Comparison of ENCODE assay signal across 2 cellular contexts in genomic region chr4:140253556-140254027, GRCh38.
TF ChIP-seq lines count a peak whose summit lies in the region.

No MANE protein-coding gene starts in this region.

TF ChIP-seq in SK-N-SH, 30 proteins besides CTCF, POLR2A, EP300 and RAD21 (continued from another document):
- TF ChIP-seq YY1 (IDR thresholded peaks at IDR 0.05; ENCODE audit: low read depth) (no peak), GABPA (IDR thresholded peaks at IDR 0.05; ENCODE audit: low read depth) (no peak), RCOR1 (IDR thresholded peaks at IDR 0.05; ENCODE audit: low read length) (no peak), JUND (IDR thresholded peaks at IDR 0.05) (no peak), EZH2phosphoT487 (IDR thresholded peaks at IDR 0.05; ENCODE audit: borderline replicate concordance, low read depth) (no peak), RXRA (IDR thresholded peaks at IDR 0.05; ENCODE audit: borderline replicate concordance, low read depth) (no peak), CHD2 (IDR thresholded peaks at IDR 0.05; ENCODE audit: low read length, partially characterized antibody) (no peak), MAX (IDR thresholded peaks at IDR 0.05; ENCODE audit: low read depth) (no peak), NRF1 (IDR thresholded peaks at IDR 0.05; ENCODE audit: low read depth, low read length) (no peak)

TF ChIP-seq in SK-N-SH treated with all-trans-retinoic acid at 6 μM for 48 hours, 23 proteins besides CTCF, POLR2A, EP300 and RAD21 (continued from another document):
- no peak for TF ChIP-seq CREB5 (CRISPR knock-in tag; IDR thresholded peaks at IDR 0.05; ENCODE audit: low read depth)
- TF ChIP-seq TSHZ2 (CRISPR knock-in tag; IDR thresholded peaks at IDR 0.05), result no peak
- no peak for TF ChIP-seq ZNF565 (CRISPR knock-in tag; conservative IDR thresholded peaks at IDR 0.05; ENCODE audit: low read depth)
- no peak for TF ChIP-seq RARB (CRISPR knock-in tag; IDR thresholded peaks at IDR 0.05)
- no peak for TF ChIP-seq BACH2 (CRISPR knock-in tag; IDR thresholded peaks at IDR 0.05; ENCODE audit: borderline replicate concordance)
